ENCODE assay signal across 3 cellular contexts in genomic region chr12:28010036-28010435, GRCh38.
A peak's percentile ranks its signal among the peaks of the same experiment; 100 is the strongest.
TF ChIP-seq lines count a peak whose summit lies in the region.

No MANE protein-coding gene starts in this region.

TF ChIP-seq in A549, 52 proteins besides CTCF, POLR2A, EP300 and RAD21:
- TF ChIP-seq BCL3 (IDR thresholded peaks at IDR 0.05) (no peak), MAFK (IDR thresholded peaks at IDR 0.05; ENCODE audit: partially characterized antibody) (peak; percentile 57)

TF ChIP-seq in IMR-90, 13 proteins besides CTCF, POLR2A, EP300 and RAD21:
- no peak for TF ChIP-seq RFX5 (IDR thresholded peaks at IDR 0.05; ENCODE audit: low read depth, low read length)
- no peak for TF ChIP-seq RCOR1 (IDR thresholded peaks at IDR 0.05; ENCODE audit: insufficient replicate concordance, low read length)
- TF ChIP-seq FOS (IDR thresholded peaks at IDR 0.05; ENCODE audit: low read depth, low read length) = no peak
- TF ChIP-seq BHLHE40 (IDR thresholded peaks at IDR 0.05; ENCODE audit: low read depth, low read length) = no peak
- TF ChIP-seq MAFK (IDR thresholded peaks at IDR 0.05; ENCODE audit: low read depth, low read length) = peak; percentile 69
- TF ChIP-seq CEBPB (IDR thresholded peaks at IDR 0.05; ENCODE audit: low read depth, low read length) = no peak
- TF ChIP-seq ELK1 (IDR thresholded peaks at IDR 0.05; ENCODE audit: borderline replicate concordance, low read depth, low read length) = no peak
TF ChIP-seq in IMR-90: peak in this region for 1.

TF ChIP-seq in K562, 482 proteins besides CTCF, POLR2A, EP300 and RAD21:
- TF ChIP-seq C11orf30 (IDR thresholded peaks at IDR 0.05; ENCODE audit: low read depth) = peak; percentile 71
- TF ChIP-seq ZNF316 (IDR thresholded peaks at IDR 0.05) = peak; percentile 84
- TF ChIP-seq CHD7 (IDR thresholded peaks at IDR 0.05; ENCODE audit: low read depth, low read length) = no peak
- TF ChIP-seq HINFP (tag; conservative IDR thresholded peaks at IDR 0.05; ENCODE audit: low read depth) = no peak
- TF ChIP-seq ZNF277 (CRISPR knock-in tag; IDR thresholded peaks at IDR 0.05; ENCODE audit: borderline replicate concordance) = no peak
- no peak for TF ChIP-seq ZNF511 (CRISPR knock-in tag; IDR thresholded peaks at IDR 0.05)
- TF ChIP-seq MAFK (IDR thresholded peaks at IDR 0.05; ENCODE audit: low read length) = peak; percentile 28; the same call in 1 of the 2 replicates
- TF ChIP-seq ZC3H8 (IDR thresholded peaks at IDR 0.05) = no peak
- TF ChIP-seq EHMT2 (IDR thresholded peaks at IDR 0.05) = no peak
- no peak for TF ChIP-seq ZNF263 (CRISPR knock-in tag; IDR thresholded peaks at IDR 0.05; ENCODE audit: borderline replicate concordance)
- TF ChIP-seq ETV6 (IDR thresholded peaks at IDR 0.05; ENCODE audit: borderline replicate concordance in 1 of 2, low read depth in 2 of 2, low read length in 1 of 2) = no peak
- no peak for TF ChIP-seq ETV6 (CRISPR knock-in tag; IDR thresholded peaks at IDR 0.05; ENCODE audit: borderline replicate concordance)
- TF ChIP-seq POLR2B (IDR thresholded peaks at IDR 0.05; ENCODE audit: low read depth, partially characterized antibody) = no peak
- TF ChIP-seq MAFF (IDR thresholded peaks at IDR 0.05; ENCODE audit: low read length) = peak; percentile 46; the same call in 1 of the 2 replicates
- TF ChIP-seq ZNF143 (CRISPR knock-in tag; IDR thresholded peaks at IDR 0.05) = no peak
- no peak for TF ChIP-seq ASH1L (IDR thresholded peaks at IDR 0.05; ENCODE audit: borderline replicate concordance, low read depth, partially characterized antibody)
- peak; percentile 42; the same call in 1 of the 2 replicates for TF ChIP-seq MAFG (tag; conservative IDR thresholded peaks at IDR 0.05)
- TF ChIP-seq CHD1 (IDR thresholded peaks at IDR 0.05; ENCODE audit: low read length) = no peak
